9 cellular contexts compared by ENCODE assay signal in the genomic region with DNA sequence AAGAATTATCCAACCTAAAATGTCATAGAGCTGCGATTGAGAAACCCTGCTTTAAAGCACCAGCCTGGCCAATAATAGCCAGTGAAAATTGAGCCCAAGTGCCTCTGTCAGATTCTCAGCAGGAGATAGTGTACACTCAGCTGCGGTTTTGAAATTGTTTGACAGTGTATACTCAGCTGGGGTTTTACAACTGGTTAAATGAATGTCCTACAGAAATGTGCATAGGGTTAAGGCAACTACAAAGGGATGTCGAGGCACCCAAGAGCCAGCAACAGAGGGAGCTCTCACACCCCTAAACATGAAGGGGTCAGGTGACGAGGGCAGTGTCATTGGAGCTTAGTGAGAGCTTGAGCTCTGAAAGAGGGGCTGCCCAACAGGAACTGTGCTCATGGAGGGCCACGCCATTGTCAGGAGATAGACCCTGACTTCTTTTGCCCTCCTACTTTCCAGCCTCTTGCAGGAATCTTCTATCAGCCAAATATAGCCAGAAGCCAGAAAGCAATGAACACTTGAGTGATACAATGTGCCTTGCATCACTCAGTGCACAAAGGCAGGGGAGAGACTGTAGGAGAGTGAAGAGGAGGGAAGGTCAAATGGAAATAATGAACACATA. TPM values are rescaled to one million over a fixed set of nuclear protein-coding genes. Genes with fewer than 3 reads are reported as not detected.
DNase-seq lines count a peak whose midpoint lies in the region; ATAC-seq, FAIRE-seq and TF ChIP-seq lines count a peak whose summit lies in the region.
"Had no signal": no experiment of that assay in that cellular context is flagged by ENCODE, and none has a peak within 500 bp of the region (broad histone marks: within the 10 kb centered on the region; RNA-seq: fewer than 3 reads in every experiment).

No MANE protein-coding gene starts in this region.

- H3K9me3 Mint-ChIP-seq in activated naive CD8-positive, alpha-beta T cell treated with anti-CD3 and anti-CD28 coated beads, Interleukin-2, amount 10 ng/mL, durations not matched to agents 7 days and 5 days: no peaks in the 10 kb centered on the region

- H3K9me3 ChIP-seq in right lobe of liver (no peaks in the 10 kb centered on the region), tibial artery (no peaks in the 10 kb centered on the region)

- intact Hi-C loops in right lobe of liver (cut with DNase I): no loop called here
- intact Hi-C loops in tibial artery (cut with DNase I; ENCODE audit: low total_unique reads): no loop called here

- TF ChIP-seq CTCF in GM12865 (IDR thresholded peaks at IDR 0.05; ENCODE audit: insufficient read depth, low read depth, low read length, missing control alignments) (peak; percentile 54), right lobe of liver (IDR thresholded peaks at IDR 0.05) (peak in 1 of 4 donors; percentile 18), tibial artery (IDR thresholded peaks at IDR 0.05) (no peak)

- no peaks in the 10 kb centered on the region for H3K27me3 ChIP-seq in right lobe of liver
- no peaks in the 10 kb centered on the region for H3K27me3 ChIP-seq in tibial artery

- DNase-seq in GM12865 (ENCODE audit: low read depth): peak; percentile 67
- DNase-seq in HPDE6-E6E7 (ENCODE audit: extremely low spot score): peak; percentile 19
- peak; percentile 71 for DNase-seq in RCC 7860 (ENCODE audit: low spot score)
- DNase-seq in activated naive CD8-positive, alpha-beta T cell treated with anti-CD3 and anti-CD28 coated beads, Interleukin-2, amount 10 ng/mL, durations not matched to agents 7 days and 5 days: no peak
- no peak for DNase-seq in right lobe of liver
- DNase-seq in tibial artery: no peak
- no peak for DNase-seq in cerebellar cortex (ENCODE audit: low spot score)

- H3K4me3 Mint-ChIP-seq in activated naive CD8-positive, alpha-beta T cell treated with anti-CD3 and anti-CD28 coated beads, Interleukin-2, amount 10 ng/mL, durations not matched to agents 7 days and 5 days: no peak overlapping the region

- FAIRE-seq in RCC 7860 (lab: Jason Lieb, UNC): peak; percentile 89

- H3K4me3 ChIP-seq in GM12865 (ENCODE audit: low read depth, low read length) (no peak overlapping the region), right lobe of liver (no peak overlapping the region), tibial artery (no peak overlapping the region)

- no peak for TF ChIP-seq POLR2A in right lobe of liver (IDR thresholded peaks at IDR 0.05)

- H3K36me3 ChIP-seq in right lobe of liver (no peaks in the 10 kb centered on the region), tibial artery (peaks cover 57 to 64% (median 59%) of the 10 kb centered on the region in 3 donors)

- H3K27ac Mint-ChIP-seq in activated naive CD8-positive, alpha-beta T cell treated with anti-CD3 and anti-CD28 coated beads, Interleukin-2, amount 10 ng/mL, durations not matched to agents 7 days and 5 days: peak overlapping the region; percentile 66

- H3K27me3 Mint-ChIP-seq in activated naive CD8-positive, alpha-beta T cell treated with anti-CD3 and anti-CD28 coated beads, Interleukin-2, amount 10 ng/mL, durations not matched to agents 7 days and 5 days: no peaks in the 10 kb centered on the region

- peaks cover 4% of the 10 kb centered on the region for H3K4me1 Mint-ChIP-seq in activated naive CD8-positive, alpha-beta T cell treated with anti-CD3 and anti-CD28 coated beads, Interleukin-2, amount 10 ng/mL, durations not matched to agents 7 days and 5 days

- H3K4me1 ChIP-seq in right lobe of liver (no peaks in the 10 kb centered on the region), tibial artery (peaks cover 0 to 11% (median 0%) of the 10 kb centered on the region in 4 donors)

- H3K36me3 Mint-ChIP-seq in activated naive CD8-positive, alpha-beta T cell treated with anti-CD3 and anti-CD28 coated beads, Interleukin-2, amount 10 ng/mL, durations not matched to agents 7 days and 5 days: no peaks in the 10 kb centered on the region

- peak; percentile 99 for ATAC-seq in activated naive CD8-positive, alpha-beta T cell treated with anti-CD3 and anti-CD28 coated beads, Interleukin-2, amount 10 ng/mL, durations not matched to agents 7 days and 5 days (ENCODE audit: low read depth)
- peak; percentile 12 to 23 (median 22) for ATAC-seq in right lobe of liver
- no peak for ATAC-seq in HG03196 (IDR thresholded peaks at IDR 0.05; ENCODE audit: unreplicated experiment)

- WGBS in right lobe of liver (ENCODE audit: insufficient coverage, low coverage, low lambda C conversion rate, missing lambda C conversion rate): 35% methylated on average over 4 of the region's 5 CpGs

- H3K27ac ChIP-seq in right lobe of liver (no peak overlapping the region), tibial artery (peak overlapping the region; percentile 24 to 47)

- POLR2A ChIA-PET in activated naive CD8-positive, alpha-beta T cell treated with anti-CD3 and anti-CD28 coated beads, Interleukin-2, amount 10 ng/mL, durations not matched to agents 7 days and 5 days (lab: Charles Lee): interaction anchor here (0.6 to 1.0 kb wide), 3 partner anchors 11 to 80 kb away, joined by 4 to 6 read pairs (median 4); no protein-coding TSS in a partner anchor

RNA-seq across cellular contexts. Expression of gene ACTG2, which starts 15.1 kb away (rescaled TPM):
- under 1 TPM; 0.22 to 0.43 TPM for total RNA-seq in activated naive CD8-positive, alpha-beta T cell treated with anti-CD3 and anti-CD28 coated beads, Interleukin-2, amount 10 ng/mL, durations not matched to agents 7 days and 5 days
- total RNA-seq in right lobe of liver: 10 to 100 TPM in 1 of 6 experiments, 1 to 10 TPM in 4, under 1 TPM in 1; 0.39 to 12.8 (median 1.1) TPM
- total RNA-seq: pulmonary artery endothelial cell had no signal

RNA-seq across cellular contexts. Expression of gene DGUOK, which starts 18.7 kb away (rescaled TPM):
- total RNA-seq in activated naive CD8-positive, alpha-beta T cell treated with anti-CD3 and anti-CD28 coated beads, Interleukin-2, amount 10 ng/mL, durations not matched to agents 7 days and 5 days: 10 to 100 TPM; 71.6 to 77.7 TPM
- 10 to 100 TPM; 16.6 to 33.1 (median 22.6) TPM for total RNA-seq in right lobe of liver

Comparison
In these comparisons a context has a peak if more than half of its experiments do, and no peak if none do; other contexts are left out.
1. DNase-seq: peak in GM12865 (single experiment), HPDE6-E6E7 (single experiment) and RCC 7860 (single experiment); none in activated naive CD8-positive, alpha-beta T cell treated with anti-CD3 and anti-CD28 coated beads, Interleukin-2, amount 10 ng/mL, durations not matched to agents 7 days and 5 days (single experiment), right lobe of liver (0 of 3), tibial artery (0 of 2) and cerebellar cortex (single experiment).
2. H3K27ac ChIP-seq: peak in tibial artery (2 of 2); none in right lobe of liver (0 of 3).